ENCODE assay signal across 18 cellular contexts in genomic region chr4:185182196-185182595, GRCh38. TPM values are rescaled to one million over a fixed set of nuclear protein-coding genes. Genes with fewer than 3 reads are reported as not detected.
DNase-seq lines count a peak whose midpoint lies in the region; ATAC-seq and TF ChIP-seq lines count a peak whose summit lies in the region.
"Had no signal": no experiment of that assay in that cellular context is flagged by ENCODE, and none has a peak within 500 bp of the region (broad histone marks: within the 10 kb centered on the region; RNA-seq: fewer than 3 reads in every experiment).

No MANE protein-coding gene starts in this region.

- no peak overlapping the region; the same call in 1 of the 2 replicates for H3K27ac Mint-ChIP-seq in GM23338
- H3K27ac Mint-ChIP-seq in WTC11: peak overlapping the region; percentile 79
- no peak overlapping the region for H3K27ac Mint-ChIP-seq in activated T-cell treated with anti-CD3 and anti-CD28 coated beads, Interleukin-2, amount 50 U/mL, for 24 hours
- H3K27ac Mint-ChIP-seq: B cell, CD14-positive monocyte had no signal

- H3K4me3 Mint-ChIP-seq in GM23338 (peak overlapping the region; percentile 16; the same call in 1 of the 3 replicates), WTC11 (peak overlapping the region; percentile 17; the same call in 1 of the 2 replicates)
- H3K4me3 Mint-ChIP-seq in activated T-cell treated with anti-CD3 and anti-CD28 coated beads, Interleukin-2, amount 50 U/mL, for 24 hours: no peak overlapping the region
- H3K4me3 Mint-ChIP-seq: B cell, CD14-positive monocyte had no signal

- 0 out of 2 replicates have a peak, but pooled peaks cover 9% of the 10 kb centered on the region for H3K79me2 ChIP-seq in GM23338 (replicated peaks; ENCODE audit: insufficient read depth)

- H3K27me3 ChIP-seq in GM23338 (ENCODE audit: insufficient read depth) (no peaks in the 10 kb centered on the region), left lung (no peaks in the 10 kb centered on the region), tibial artery (no peaks in the 10 kb centered on the region)

- ATAC-seq in GM23338 (peak; percentile 25), WTC11 (no peak), left lung (peak; percentile 6), HG03025 (IDR thresholded peaks at IDR 0.05; ENCODE audit: low FRiP score, unreplicated experiment) (no peak)

- H4K20me1 ChIP-seq in GM23338 (replicated peaks; ENCODE audit: insufficient read depth): no peaks in the 10 kb centered on the region

- H3K9me2 ChIP-seq in GM23338 (ENCODE audit: insufficient read depth): no peaks in the 10 kb centered on the region

- no peaks in the 10 kb centered on the region for H3K9me3 ChIP-seq in left lung
- H3K9me3 ChIP-seq in tibial artery: no peaks in the 10 kb centered on the region

- H3K27me3 Mint-ChIP-seq in GM23338 (ENCODE audit: insufficient read depth, low read depth, poor library complexity) (peaks cover 3% of the 10 kb centered on the region), WTC11 (ENCODE audit: low read depth) (no peaks in the 10 kb centered on the region)
- H3K27me3 Mint-ChIP-seq in activated T-cell treated with anti-CD3 and anti-CD28 coated beads, Interleukin-2, amount 50 U/mL, for 24 hours: no peaks in the 10 kb centered on the region
- H3K27me3 Mint-ChIP-seq: B cell, IgD-negative memory B cell had no signal

- no peaks in the 10 kb centered on the region for H3F3A ChIP-seq in GM23338 (replicated peaks; ENCODE audit: low read depth)

- H3K9me3 Mint-ChIP-seq in GM23338 (no peaks in the 10 kb centered on the region), WTC11 (no peaks in the 10 kb centered on the region)
- H3K9me3 Mint-ChIP-seq in activated T-cell treated with anti-CD3 and anti-CD28 coated beads, Interleukin-2, amount 50 U/mL, for 24 hours: no peaks in the 10 kb centered on the region
- H3K9me3 Mint-ChIP-seq: CD14-positive monocyte, IgD-negative memory B cell had no signal

- CTCF ChIA-PET in WTC11 (lab: Charles Lee): interaction anchor here (0.6 to 3.5 kb wide), 10 partner anchors 14 to 856 kb away, joined by 3 to 20 read pairs (median 4); no protein-coding TSS in a partner anchor

- intact Hi-C loops in left lung (cut with DNase I) (no loop called here), tibial artery (cut with DNase I; ENCODE audit: low total_unique reads) (loop anchor here (5.0 kb wide), 1 partner anchor 40 kb away; the partner anchor contains the start of gene SLC25A4)

- DNase-seq in GM23338 (ENCODE audit: low spot score) (peak; percentile 60), WTC11 (ENCODE audit: low spot score) (no peak), left lung (no peak), tibial artery (no peak), GF-D8 (lab: John Stamatoyannopoulos, UW) (no peak)
- DNase-seq in activated T-cell treated with anti-CD3 and anti-CD28 coated beads, Interleukin-2, amount 50 U/mL, for 24 hours: no peak
- DNase-seq: MV-4-11; NCI-H1105 treated with DMSO at 0.1 percent for 48 hours; NCI-H2029 treated with DMSO at 0.1 percent for 48 hours; NCI-H226; NCI-H524; NCI-H774; NK-92 treated with Interleukin-12 subunit alpha and Interleukin-12 subunit beta, amount 100 ng/mL, for 24 hours had no signal

- peaks cover 26% of the 10 kb centered on the region for H3K4me1 ChIP-seq in GM23338 (ENCODE audit: insufficient read depth)
- H3K4me1 ChIP-seq in left lung: peaks cover 0 to 8% of the 10 kb centered on the region in 2 donors
- peaks cover 0 to 43% (median 4%) of the 10 kb centered on the region in 4 donors for H3K4me1 ChIP-seq in tibial artery

- H3K4me2 ChIP-seq in GM23338: peak overlapping the region; percentile 12; the same call in 1 of the 2 replicates

- H3K27ac ChIP-seq in GM23338 (ENCODE audit: low read depth) (no peak overlapping the region), left lung (no peak overlapping the region), tibial artery (peak overlapping the region; percentile 70 to 74)
- H3K27ac ChIP-seq: HL-60 had no signal

- H3K4me1 Mint-ChIP-seq in GM23338: peaks cover 29% of the 10 kb centered on the region
- peaks cover 33% of the 10 kb centered on the region for H3K4me1 Mint-ChIP-seq in WTC11
- H3K4me1 Mint-ChIP-seq in activated T-cell treated with anti-CD3 and anti-CD28 coated beads, Interleukin-2, amount 50 U/mL, for 24 hours (ENCODE audit: low read depth): peaks cover 42% of the 10 kb centered on the region
- H3K4me1 Mint-ChIP-seq: CD14-positive monocyte had no signal

- H3K36me3 ChIP-seq in GM23338 (ENCODE audit: insufficient read depth): no peaks in the 10 kb centered on the region
- no peaks in the 10 kb centered on the region for H3K36me3 ChIP-seq in left lung
- H3K36me3 ChIP-seq in tibial artery: peaks cover 0 to under 1% (median 0%) of the 10 kb centered on the region in 3 donors

- POLR2A ChIA-PET in WTC11 (lab: Charles Lee): interaction anchor here (1.2 kb wide), 1 partner anchor 39 kb away, joined by 4 read pairs; the partner anchor contains the start of gene SLC25A4

- H3K36me3 Mint-ChIP-seq in GM23338 (ENCODE audit: low read depth): no peaks in the 10 kb centered on the region; the same call in 2 of the 3 replicates
- H3K36me3 Mint-ChIP-seq in WTC11: no peaks in the 10 kb centered on the region; the same call in 1 of the 2 replicates
- H3K36me3 Mint-ChIP-seq in activated T-cell treated with anti-CD3 and anti-CD28 coated beads, Interleukin-2, amount 50 U/mL, for 24 hours (ENCODE audit: low read depth): peaks cover 51% of the 10 kb centered on the region
- H3K36me3 Mint-ChIP-seq: IgD-negative memory B cell had no signal

- no peak overlapping the region for H3K4me3 ChIP-seq in GM23338
- no peak overlapping the region for H3K4me3 ChIP-seq in left lung
- H3K4me3 ChIP-seq in tibial artery: no peak overlapping the region

- no peak for TF ChIP-seq CTCF in GM23338 (conservative IDR thresholded peaks at IDR 0.05; ENCODE audit: low read depth in 2 of 2)
- TF ChIP-seq CTCF in WTC11 (IDR thresholded peaks at IDR 0.05): no peak
- TF ChIP-seq CTCF in left lung (IDR thresholded peaks at IDR 0.05): no peak
- no peak for TF ChIP-seq CTCF in tibial artery (IDR thresholded peaks at IDR 0.05)

- no peak overlapping the region for H2AFZ ChIP-seq in GM23338

TF ChIP-seq in GM23338, 12 proteins besides CTCF, POLR2A, EP300 and RAD21 (continues in another document):
- TF ChIP-seq EZH2 (IDR thresholded peaks at IDR 0.05; ENCODE audit: low read depth, unreplicated experiment): no peak

TF ChIP-seq in WTC11, 78 proteins besides CTCF, POLR2A, EP300 and RAD21:
- TF ChIP-seq HMGXB4 (CRISPR knock-in tag; IDR thresholded peaks at IDR 0.05) (no peak), NFATC4 (CRISPR knock-in tag; IDR thresholded peaks at IDR 0.05) (no peak), TCF7 (CRISPR knock-in tag; IDR thresholded peaks at IDR 0.05; ENCODE audit: low read depth) (no peak), ZNF219 (CRISPR knock-in tag; IDR thresholded peaks at IDR 0.05; ENCODE audit: borderline replicate concordance) (no peak), KAT7 (CRISPR knock-in tag; IDR thresholded peaks at IDR 0.05; ENCODE audit: borderline replicate concordance) (no peak)
- TF ChIP-seq, protein P1, sequence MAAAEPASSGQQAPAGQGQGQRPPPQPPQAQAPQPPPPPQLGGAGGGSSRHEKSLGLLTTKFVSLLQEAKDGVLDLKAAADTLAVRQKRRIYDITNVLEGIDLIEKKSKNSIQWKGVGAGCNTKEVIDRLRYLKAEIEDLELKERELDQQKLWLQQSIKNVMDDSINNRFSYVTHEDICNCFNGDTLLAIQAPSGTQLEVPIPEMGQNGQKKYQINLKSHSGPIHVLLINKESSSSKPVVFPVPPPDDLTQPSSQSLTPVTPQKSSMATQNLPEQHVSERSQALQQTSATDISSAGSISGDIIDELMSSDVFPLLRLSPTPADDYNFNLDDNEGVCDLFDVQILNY (CRISPR knock-in tag; IDR thresholded peaks at IDR 0.05): no peak

RNA-seq across cellular contexts. Expression of gene CFAP97, which starts 21.6 kb away (rescaled TPM):
- 37.7 and 38.4 TPM in 2 replicates for total RNA-seq in GM23338 (2014; rRNA removed; shearing (Covaris generic))
- polyA plus RNA-seq in GM23338 (2016; fragmentation: Nextera tagmentation; extraction: Ambion mirVana): 59.2 and 73.3 TPM in 2 replicates
- 35.2 to 40.3 TPM (median 36.1 TPM) in 3 replicates for total RNA-seq in WTC11 (2021)
- total RNA-seq in left lung: 10 to 100 TPM; 25.7 to 39.0 TPM

RNA-seq across cellular contexts. Expression of gene SNX25, which starts 27.2 kb away (rescaled TPM):
- 17.7 and 25.0 TPM in 2 replicates for total RNA-seq in GM23338 (2014; rRNA removed; shearing (Covaris generic))
- 6.9 TPM in 2 replicates for polyA plus RNA-seq in GM23338 (2016; fragmentation: Nextera tagmentation; extraction: Ambion mirVana)
- total RNA-seq in WTC11 (2021) (16.9 to 20.9 TPM (median 19.1 TPM) in 3 replicates), left lung (100 to 1,000 TPM in 1 of 2 donors, 10 to 100 TPM in 1; 65.8 to 122 TPM)

RNA-seq across cellular contexts. Expression of gene SLC25A4, which starts 39.1 kb away (rescaled TPM):
- total RNA-seq in GM23338 (2014; rRNA removed; shearing (Covaris generic)): 43.3 and 43.6 TPM in 2 replicates
- 62.8 and 66.5 TPM in 2 replicates for polyA plus RNA-seq in GM23338 (2016; fragmentation: Nextera tagmentation; extraction: Ambion mirVana)
- 40.2 to 44.6 TPM (median 43.9 TPM) in 3 replicates for total RNA-seq in WTC11 (2021)
- 10 to 100 TPM; 37.6 to 57.3 TPM for total RNA-seq in left lung

Comparison
In these comparisons a context has a peak if more than half of its experiments do, and no peak if none do; other contexts are left out.
1. ATAC-seq: peak in GM23338 (single experiment) and left lung (single experiment); none in WTC11 (single experiment) and HG03025 (single experiment).
2. H3K27ac ChIP-seq: peak in tibial artery (2 of 2); none in GM23338 (single experiment) and left lung (0 of 2).